Comparison of ENCODE assay signal across 30 cellular contexts in genomic region chr3:49300595-49300994, GRCh38.
"Had no signal": no experiment of that assay in that cellular context is flagged by ENCODE, and none has a peak within 500 bp of the region (broad histone marks: within the 10 kb centered on the region; RNA-seq: fewer than 3 reads in every experiment).

No MANE protein-coding gene starts in this region.

- ATAC-seq: activated CD4-positive, CD25-positive, alpha-beta regulatory T cell treated with anti-CD3 and anti-CD28 coated beads, Interleukin-2, amount 50 U/mL, for 24 hours; activated T-cell treated with anti-CD3 and anti-CD28 coated beads, Interleukin-2, amount 50 U/mL, for 4 hours; esophagus mucosa; left cardiac atrium; left ventricle myocardium superior had no signal

- H3K4me3 ChIP-seq: breast epithelium, smooth muscle cell, thoracic aorta had no signal

- DNase-seq: activated CD4-positive, alpha-beta T cell treated with anti-CD3 and anti-CD28 coated beads for 48 hours; activated CD4-positive, alpha-beta T cell treated with anti-CD3 and anti-CD28 coated beads, Interleukin-2, amount 50 U/mL, for 48 hours; activated CD8-positive, alpha-beta memory T cell treated with anti-CD3 and anti-CD28 coated beads, Interleukin-2, amount 50 U/mL, for 48 hours; activated naive CD4-positive, alpha-beta T cell treated with Interleukin-2 at 50 U/mL for 16 hours; activated T-cell treated with anti-CD3 and anti-CD28 coated beads, Interleukin-2, amount 50 U/mL, for 4 hours; amygdala; central memory CD4-positive, alpha-beta T cell; endodermal cell; foreskin fibroblast; head of caudate nucleus; hippocampal formation; left cardiac atrium; left ventricle myocardium superior; nephron progenitor cell; stimulated activated CD4-positive, alpha-beta T cell treated with anti-CD3 and anti-CD28 coated beads, Interleukin-1b, Interleukin-23, amount 100 ng/mL, for 48 hours; stimulated activated CD4-positive, alpha-beta T cell treated with anti-CD3 and anti-CD28 coated beads, Interleukin-4, amount 100 ng/mL, for 4 hours; stimulated activated CD8-positive, alpha-beta memory T cell treated with anti-CD3 and anti-CD28 coated beads, Interleukin-4, amount 100 ng/mL, for 48 hours; stimulated activated naive CD4-positive, alpha-beta T cell; SW 1271; T1000; trophoblast cell; WERI-Rb-1 had no signal

- H3K9me3 Mint-ChIP-seq: activated T-cell treated with anti-CD3 and anti-CD28 coated beads, Interleukin-2, amount 50 U/mL, for 4 hours; dendritic cell treated with granulocyte-macrophage colony-stimulating factor and Interleukin-4, amounts not matched to agents 40 ng/mL and 50 ng/mL, for 4 days; endodermal cell; nephron progenitor cell; T-helper 1 cell treated with Interleukin-12 subunit alpha and Interleukin-12 subunit beta and Interleukin-4 antibody, amounts not matched to agents 30 μg/mL and 1 μg/mL, for 36 hours had no signal

- H3K27ac ChIP-seq: breast epithelium, neutrophil, thoracic aorta, WERI-Rb-1 had no signal

- H3K4me1 ChIP-seq: breast epithelium had no signal

- H3K27ac Mint-ChIP-seq: dendritic cell treated with granulocyte-macrophage colony-stimulating factor and Interleukin-4, amounts not matched to agents 40 ng/mL and 50 ng/mL, for 4 days; endodermal cell; nephron progenitor cell; T-helper 1 cell treated with Interleukin-12 subunit alpha and Interleukin-12 subunit beta and Interleukin-4 antibody, amounts not matched to agents 30 μg/mL and 1 μg/mL, for 36 hours had no signal

- H3K4me1 Mint-ChIP-seq: endodermal cell, nephron progenitor cell had no signal

- H3K27me3 Mint-ChIP-seq: dendritic cell treated with granulocyte-macrophage colony-stimulating factor and Interleukin-4, amounts not matched to agents 40 ng/mL and 50 ng/mL, for 4 days had no signal

- H3K9me3 ChIP-seq: breast epithelium, neutrophil, thoracic aorta had no signal

- H3K4me3 Mint-ChIP-seq: activated T-cell treated with anti-CD3 and anti-CD28 coated beads, Interleukin-2, amount 50 U/mL, for 4 hours; dendritic cell treated with granulocyte-macrophage colony-stimulating factor and Interleukin-4, amounts not matched to agents 40 ng/mL and 50 ng/mL, for 4 days; endodermal cell; nephron progenitor cell; T-helper 1 cell treated with Interleukin-12 subunit alpha and Interleukin-12 subunit beta and Interleukin-4 antibody, amounts not matched to agents 30 μg/mL and 1 μg/mL, for 36 hours had no signal

- H3K27me3 ChIP-seq: breast epithelium, neutrophil had no signal
